ENCODE assay signal across 2 cellular contexts in genomic region chr2:241638940-241639339, GRCh38.
TF ChIP-seq lines count a peak whose summit lies in the region.

No MANE protein-coding gene starts in this region.

TF ChIP-seq in SK-N-SH, 30 proteins besides CTCF, POLR2A, EP300 and RAD21 (continued from another document):
- TF ChIP-seq RXRA (IDR thresholded peaks at IDR 0.05; ENCODE audit: borderline replicate concordance, low read depth) (no peak), MEF2A (IDR thresholded peaks at IDR 0.05; ENCODE audit: borderline replicate concordance, low read depth) (no peak), USF1 (IDR thresholded peaks at IDR 0.05; ENCODE audit: borderline replicate concordance, low read depth) (no peak), ELF1 (IDR thresholded peaks at IDR 0.05) (no peak), SMC3 (IDR thresholded peaks at IDR 0.05; ENCODE audit: low read depth, low read length) (no peak), GATA2 (CRISPR knock-in tag; IDR thresholded peaks at IDR 0.05) (no peak), SIN3A (IDR thresholded peaks at IDR 0.05; ENCODE audit: borderline replicate concordance, low read depth, low read length) (no peak), FOSL2 (IDR thresholded peaks at IDR 0.05; ENCODE audit: borderline replicate concordance, low read depth) (no peak), MAX (IDR thresholded peaks at IDR 0.05; ENCODE audit: low read depth) (no peak), CHD2 (IDR thresholded peaks at IDR 0.05; ENCODE audit: low read length, partially characterized antibody) (no peak), JUND (IDR thresholded peaks at IDR 0.05) (no peak), TAF1 (IDR thresholded peaks at IDR 0.05; ENCODE audit: borderline replicate concordance, low read depth, low read length) (no peak)

TF ChIP-seq in SK-N-SH treated with all-trans-retinoic acid at 6 μM for 48 hours, 23 proteins besides CTCF, POLR2A, EP300 and RAD21:
- TF ChIP-seq PATZ1 (CRISPR knock-in tag; IDR thresholded peaks at IDR 0.05; ENCODE audit: borderline replicate concordance), result no peak
- no peak for TF ChIP-seq ARNTL (CRISPR knock-in tag; IDR thresholded peaks at IDR 0.05; ENCODE audit: borderline replicate concordance, low read depth)
- no peak for TF ChIP-seq ESRRG (CRISPR knock-in tag; IDR thresholded peaks at IDR 0.05)
- no peak for TF ChIP-seq TOX (CRISPR knock-in tag; IDR thresholded peaks at IDR 0.05; ENCODE audit: borderline replicate concordance)
- TF ChIP-seq ZFP3 (CRISPR knock-in tag; IDR thresholded peaks at IDR 0.05), result no peak
- no peak for TF ChIP-seq SNAI2 (CRISPR knock-in tag; IDR thresholded peaks at IDR 0.05)
- TF ChIP-seq ISL1 (CRISPR knock-in tag; IDR thresholded peaks at IDR 0.05), result no peak
- no peak for TF ChIP-seq CSRNP3 (CRISPR knock-in tag; IDR thresholded peaks at IDR 0.05)
- TF ChIP-seq BACH2 (CRISPR knock-in tag; IDR thresholded peaks at IDR 0.05; ENCODE audit: borderline replicate concordance), result no peak
- TF ChIP-seq RARB (CRISPR knock-in tag; IDR thresholded peaks at IDR 0.05), result no peak
